In the genomic region with DNA sequence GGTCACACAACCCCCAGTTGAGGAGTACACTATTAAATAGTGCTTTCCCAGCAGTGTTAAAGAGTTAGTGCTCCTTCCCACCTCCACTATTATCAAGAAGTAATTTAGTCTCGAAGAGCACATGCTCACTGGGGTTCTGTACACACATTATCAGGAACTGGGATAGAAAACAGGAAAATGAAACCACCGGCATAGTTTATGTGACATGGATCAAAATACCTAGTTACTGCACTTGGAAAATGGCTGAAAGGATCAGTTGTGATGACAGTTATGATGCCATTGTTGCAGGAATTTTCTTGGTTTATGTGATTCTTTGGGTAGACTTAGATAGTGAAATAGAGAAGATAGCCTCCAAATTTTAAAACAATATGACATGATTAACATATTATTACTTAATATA, we compare ENCODE assay signal across 2 cellular contexts.
A peak's percentile ranks its signal among the peaks of the same experiment; 100 is the strongest.
TF ChIP-seq lines count a peak whose summit lies in the region.

No MANE protein-coding gene starts in this region.

TF ChIP-seq in H1, 55 proteins besides CTCF, POLR2A, EP300 and RAD21 (continued from another document):
- TF ChIP-seq MAFK (IDR thresholded peaks at IDR 0.05; ENCODE audit: low read depth, low read length): no peak
- TF ChIP-seq NRF1 (IDR thresholded peaks at IDR 0.05; ENCODE audit: low read depth, low read length): no peak

TF ChIP-seq in neural cell, 6 proteins besides CTCF, POLR2A, EP300 and RAD21 (continued from another document):
- TF ChIP-seq, protein P1, sequence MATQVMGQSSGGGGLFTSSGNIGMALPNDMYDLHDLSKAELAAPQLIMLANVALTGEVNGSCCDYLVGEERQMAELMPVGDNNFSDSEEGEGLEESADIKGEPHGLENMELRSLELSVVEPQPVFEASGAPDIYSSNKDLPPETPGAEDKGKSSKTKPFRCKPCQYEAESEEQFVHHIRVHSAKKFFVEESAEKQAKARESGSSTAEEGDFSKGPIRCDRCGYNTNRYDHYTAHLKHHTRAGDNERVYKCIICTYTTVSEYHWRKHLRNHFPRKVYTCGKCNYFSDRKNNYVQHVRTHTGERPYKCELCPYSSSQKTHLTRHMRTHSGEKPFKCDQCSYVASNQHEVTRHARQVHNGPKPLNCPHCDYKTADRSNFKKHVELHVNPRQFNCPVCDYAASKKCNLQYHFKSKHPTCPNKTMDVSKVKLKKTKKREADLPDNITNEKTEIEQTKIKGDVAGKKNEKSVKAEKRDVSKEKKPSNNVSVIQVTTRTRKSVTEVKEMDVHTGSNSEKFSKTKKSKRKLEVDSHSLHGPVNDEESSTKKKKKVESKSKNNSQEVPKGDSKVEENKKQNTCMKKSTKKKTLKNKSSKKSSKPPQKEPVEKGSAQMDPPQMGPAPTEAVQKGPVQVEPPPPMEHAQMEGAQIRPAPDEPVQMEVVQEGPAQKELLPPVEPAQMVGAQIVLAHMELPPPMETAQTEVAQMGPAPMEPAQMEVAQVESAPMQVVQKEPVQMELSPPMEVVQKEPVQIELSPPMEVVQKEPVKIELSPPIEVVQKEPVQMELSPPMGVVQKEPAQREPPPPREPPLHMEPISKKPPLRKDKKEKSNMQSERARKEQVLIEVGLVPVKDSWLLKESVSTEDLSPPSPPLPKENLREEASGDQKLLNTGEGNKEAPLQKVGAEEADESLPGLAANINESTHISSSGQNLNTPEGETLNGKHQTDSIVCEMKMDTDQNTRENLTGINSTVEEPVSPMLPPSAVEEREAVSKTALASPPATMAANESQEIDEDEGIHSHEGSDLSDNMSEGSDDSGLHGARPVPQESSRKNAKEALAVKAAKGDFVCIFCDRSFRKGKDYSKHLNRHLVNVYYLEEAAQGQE (IDR thresholded peaks at IDR 0.05; ENCODE audit: borderline replicate concordance): peak; percentile 91
